8 cellular contexts compared by ENCODE assay signal in the genomic region with DNA sequence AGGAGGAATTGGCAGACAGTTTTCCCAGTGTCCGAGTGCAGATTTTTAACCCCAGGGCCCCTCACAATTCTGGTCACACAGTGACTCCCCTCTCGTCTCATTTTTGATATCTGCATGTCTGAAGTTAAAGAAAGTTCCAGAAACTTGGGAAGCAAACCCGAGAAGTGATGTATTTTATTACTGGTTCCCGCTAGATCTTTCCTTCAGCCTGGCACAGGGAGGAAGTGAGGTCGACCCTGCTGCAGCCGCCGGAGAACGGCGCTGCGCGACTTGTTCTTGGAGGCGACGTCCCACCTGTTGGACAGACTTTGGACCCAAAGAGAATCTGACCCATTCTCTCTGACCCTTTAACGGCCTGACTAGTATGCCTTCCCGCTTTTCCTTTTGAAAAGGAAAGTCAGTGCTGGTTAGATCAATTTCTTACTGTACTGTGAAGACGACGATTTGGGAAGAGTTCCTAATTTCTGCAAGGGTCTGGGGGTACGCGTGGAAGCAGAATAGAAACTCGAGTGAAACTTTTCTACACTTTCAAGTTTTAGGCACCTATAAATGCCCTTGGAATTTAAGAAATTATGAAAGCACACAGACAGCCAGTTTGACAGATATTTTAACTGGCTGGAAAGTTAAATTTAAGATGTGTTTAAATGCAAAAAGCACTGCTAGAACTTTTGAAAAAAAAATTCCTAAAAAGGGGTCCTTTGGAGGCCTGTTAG. TPM values are rescaled to one million over a fixed set of nuclear protein-coding genes. Genes with fewer than 3 reads are reported as not detected.
DNase-seq lines count a peak whose midpoint lies in the region; ATAC-seq and TF ChIP-seq lines count a peak whose summit lies in the region.

No MANE protein-coding gene starts in this region.

- no peak overlapping the region for H3K18ac ChIP-seq in mesendoderm (ENCODE audit: low read length)

- DNase-seq in NCI-H1092 treated with DMSO at 0.1 percent for 48 hours (lab: John Stamatoyannopoulos, UW) = peak; percentile 18
- no peak for DNase-seq in NCI-H1092 (lab: John Stamatoyannopoulos, UW)
- DNase-seq in mesendoderm = peak; percentile 62

- H4K5ac ChIP-seq in mesendoderm (ENCODE audit: low read length) = no peak overlapping the region

- H3K9me2 ChIP-seq in SU-DHL-6 (replicated peaks; ENCODE audit: insufficient read depth, low read length) = no peaks in the 10 kb centered on the region

- H3K27me3 ChIP-seq in HUES48 (ENCODE audit: control insufficient read depth, insufficient read depth, low read length) (peaks cover 20% of the 10 kb centered on the region), SU-DHL-6 (ENCODE audit: low read length) (no peaks in the 10 kb centered on the region), ectodermal cell (ENCODE audit: control insufficient read depth, insufficient read depth, low read length, poor library complexity, severe bottlenecking) (peaks cover 10% of the 10 kb centered on the region), mesendoderm (ENCODE audit: insufficient read depth, low read length, poor library complexity) (no peaks in the 10 kb centered on the region), thymus (ENCODE audit: control insufficient read depth, insufficient read depth) (no peaks in the 10 kb centered on the region)

- H3K4me1 ChIP-seq in HUES48 (ENCODE audit: control insufficient read depth, insufficient read depth, low read length) (peaks cover 11% of the 10 kb centered on the region; the same call in 1 of the 2 replicates), ectodermal cell (ENCODE audit: control insufficient read depth, insufficient read depth, low read length) (no peaks in the 10 kb centered on the region), mesendoderm (ENCODE audit: control insufficient read depth, low read depth, low read length) (peaks cover 5% of the 10 kb centered on the region), thymus (ENCODE audit: control insufficient read depth, insufficient read depth, low read length) (peaks cover 17% of the 10 kb centered on the region)

- 10 to 14% methylated on average over 20 of the region's 20 CpGs for WGBS in ectodermal cell, 2 experiments
- WGBS in mesendoderm (ENCODE audit: extremely low coverage, insufficient coverage, low lambda C conversion rate) = no CpG with 5 or more reads among the region's 20 CpGs
- WGBS in thymus = 6% methylated on average over 20 of the region's 20 CpGs

- peak overlapping the region; percentile 17 for H3K4ac ChIP-seq in mesendoderm (ENCODE audit: low read depth, low read length)

- H3K27ac ChIP-seq in HUES48 (ENCODE audit: low read depth, low read length) = peak overlapping the region; percentile 22
- H3K27ac ChIP-seq in SU-DHL-6 (ENCODE audit: low read depth, low read length) = peak overlapping the region; percentile 76
- H3K27ac ChIP-seq in ectodermal cell (ENCODE audit: insufficient read depth, low read depth, low read length, poor library complexity, severe bottlenecking) = no peak overlapping the region
- peak overlapping the region; percentile 72 for H3K27ac ChIP-seq in mesendoderm (ENCODE audit: low read depth, low read length)
- H3K27ac ChIP-seq in thymus (ENCODE audit: low read depth) = peak overlapping the region; percentile 96

- H2AK5ac ChIP-seq in mesendoderm (ENCODE audit: low read length) = no peak overlapping the region

- no peak for ATAC-seq in HG02981 (IDR thresholded peaks at IDR 0.05; ENCODE audit: unreplicated experiment)

- H2BK15ac ChIP-seq in mesendoderm (replicated peaks; ENCODE audit: low read depth) = no peak overlapping the region

- no peak overlapping the region for H2AFZ ChIP-seq in SU-DHL-6 (ENCODE audit: low read depth, low read length, severe bottlenecking)

- H3K9me3 ChIP-seq in HUES48 (ENCODE audit: control insufficient read depth, insufficient read depth, low read length) = no peaks in the 10 kb centered on the region
- no peaks in the 10 kb centered on the region for H3K9me3 ChIP-seq in SU-DHL-6 (ENCODE audit: insufficient read depth, low read length)
- H3K9me3 ChIP-seq in ectodermal cell (ENCODE audit: control insufficient read depth, low read length) = no peaks in the 10 kb centered on the region
- no peaks in the 10 kb centered on the region for H3K9me3 ChIP-seq in thymus (ENCODE audit: control insufficient read depth)

- H4K8ac ChIP-seq in mesendoderm (ENCODE audit: low read depth, low read length) = no peak overlapping the region

- peaks cover 15% of the 10 kb centered on the region for H3F3A ChIP-seq in SU-DHL-6 (ENCODE audit: insufficient read depth)

- H3K79me2 ChIP-seq in SU-DHL-6 (ENCODE audit: insufficient read depth, low read length) (peaks cover 60% of the 10 kb centered on the region), mesendoderm (ENCODE audit: control insufficient read depth, insufficient read depth, low read length) (peaks cover 20% of the 10 kb centered on the region)

- H3K4me2 ChIP-seq in SU-DHL-6 (ENCODE audit: low read depth, low read length, poor library complexity, severe bottlenecking) (peak overlapping the region; percentile 91), mesendoderm (ENCODE audit: low read length) (peak overlapping the region; percentile 67)

- H2BK120ac ChIP-seq in mesendoderm (ENCODE audit: low read depth, low read length) = no peak overlapping the region

- H3K23ac ChIP-seq in mesendoderm (ENCODE audit: low read length) = no peak overlapping the region

- H3K9ac ChIP-seq in HUES48 (ENCODE audit: low read depth, low read length) = no peak overlapping the region
- H3K9ac ChIP-seq in SU-DHL-6 (ENCODE audit: low read length) = peak overlapping the region; percentile 91
- peak overlapping the region; percentile 91 for H3K9ac ChIP-seq in mesendoderm (ENCODE audit: low read length)

- H2BK5ac ChIP-seq in mesendoderm (ENCODE audit: low read length) = no peak overlapping the region

- H4K20me1 ChIP-seq in SU-DHL-6 (ENCODE audit: low read depth, low read length) = peaks cover 25% of the 10 kb centered on the region; the same call in 1 of the 2 replicates

- peak overlapping the region; percentile 93 for H3K56ac ChIP-seq in mesendoderm (ENCODE audit: low read length)

- H3K36me3 ChIP-seq in HUES48 (ENCODE audit: control insufficient read depth, insufficient read depth, low read length) (peaks cover 5% of the 10 kb centered on the region; the same call in 1 of the 2 replicates), SU-DHL-6 (ENCODE audit: low read length) (peaks cover 7% of the 10 kb centered on the region; the same call in 1 of the 2 replicates), ectodermal cell (ENCODE audit: control insufficient read depth, insufficient read depth, low read length) (no peaks in the 10 kb centered on the region), mesendoderm (ENCODE audit: control insufficient read depth, insufficient read depth, low read length) (no peaks in the 10 kb centered on the region), thymus (ENCODE audit: control insufficient read depth, insufficient read depth) (no peaks in the 10 kb centered on the region)

- H3K4me3 ChIP-seq in HUES48 (ENCODE audit: low read depth, low read length) (peak overlapping the region; percentile 74), SU-DHL-6 (ENCODE audit: insufficient read depth, low read length, poor library complexity, severe bottlenecking) (peak overlapping the region; percentile 84), ectodermal cell (ENCODE audit: insufficient read depth, low read depth, low read length) (peak overlapping the region; percentile 74), mesendoderm (ENCODE audit: low read length) (peak overlapping the region; percentile 84), thymus (ENCODE audit: low read length) (peak overlapping the region; percentile 92)

- no peak for TF ChIP-seq CTCF in SU-DHL-6 (IDR thresholded peaks at IDR 0.05; ENCODE audit: insufficient read depth, low read length, poor library complexity, severe bottlenecking)

- H3K79me1 ChIP-seq in mesendoderm (ENCODE audit: low read length) = peaks cover 16% of the 10 kb centered on the region

RNA-seq across cellular contexts. Expression of a gene that starts 0.7 kb away (rescaled TPM):
- polyA plus RNA-seq in ectodermal cell (2013, experiment 1 of 4) = 29.3 TPM
- 31.6 TPM for polyA plus RNA-seq in ectodermal cell (2013, experiment 2 of 4)
- polyA plus RNA-seq in ectodermal cell (2013, experiment 3 of 4) = 16.4 TPM
- polyA plus RNA-seq in ectodermal cell (2013, experiment 4 of 4) = 19.5 TPM
- 6.4 TPM for polyA plus RNA-seq in mesendoderm (2013, experiment 1 of 2)
- polyA plus RNA-seq in mesendoderm (2013, experiment 2 of 2) = 6.2 TPM
- polyA plus RNA-seq in thymus = 9.1 TPM
